In the genomic region with DNA sequence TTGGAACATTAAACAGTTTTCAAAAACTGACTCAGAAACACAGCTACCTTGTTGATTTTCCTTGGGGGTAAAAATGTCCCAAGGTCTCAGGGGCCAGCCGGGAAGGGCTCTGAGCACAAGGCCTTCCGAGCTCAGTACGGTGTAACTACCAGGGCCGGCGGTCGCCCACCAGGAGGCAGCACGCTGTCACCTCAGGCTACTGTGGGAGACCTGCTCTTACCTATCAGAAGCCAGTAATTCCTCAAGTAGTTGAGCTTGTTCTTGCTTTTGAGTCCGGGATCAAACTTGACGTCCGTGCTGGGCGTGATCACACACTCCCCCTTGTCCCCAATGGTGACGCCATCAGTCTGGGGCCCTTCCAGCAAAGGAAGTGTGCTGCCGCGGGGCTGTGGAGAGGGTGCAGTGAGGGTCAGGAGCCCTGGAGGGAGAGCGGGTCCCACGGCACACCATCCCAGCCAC, we compare ENCODE assay signal across 8 cellular contexts. TPM values are rescaled to one million over a fixed set of nuclear protein-coding genes. Genes with fewer than 3 reads are reported as not detected.
A peak's percentile ranks its signal among the peaks of the same experiment; 100 is the strongest.
DNase-seq lines count a peak whose midpoint lies in the region; ATAC-seq, FAIRE-seq and TF ChIP-seq lines count a peak whose summit lies in the region.

No MANE protein-coding gene starts in this region.

- H3K4me1 ChIP-seq in kidney (ENCODE audit: control insufficient read depth in 1 of 2, insufficient read depth in 1 of 2, low read depth in 1 of 2, low read length in 2 of 2), result peaks cover 0 to 2% of the 10 kb centered on the region in 2 donors

- peaks cover 5% of the 10 kb centered on the region for H3K9me3 Mint-ChIP-seq in T-helper 1 cell treated with Interleukin-12 subunit alpha and Interleukin-12 subunit beta and Interleukin-4 antibody, amounts not matched to agents 30 μg/mL and 1 μg/mL, for 36 hours

- intact Hi-C loops in kidney (cut with DNase I), result loop anchor here (10.0 kb wide), 1 partner anchor 71 kb away; a partner anchor contains a TSS

- H3K4me3 Mint-ChIP-seq in T-helper 1 cell treated with Interleukin-12 subunit alpha and Interleukin-12 subunit beta and Interleukin-4 antibody, amounts not matched to agents 30 μg/mL and 1 μg/mL, for 36 hours, result peak overlapping the region; percentile 8

- peaks cover 72% of the 10 kb centered on the region for H3K4me1 Mint-ChIP-seq in T-helper 1 cell treated with Interleukin-12 subunit alpha and Interleukin-12 subunit beta and Interleukin-4 antibody, amounts not matched to agents 30 μg/mL and 1 μg/mL, for 36 hours (ENCODE audit: low read depth)

- no peaks in the 10 kb centered on the region for H3K27me3 Mint-ChIP-seq in T-helper 1 cell treated with Interleukin-12 subunit alpha and Interleukin-12 subunit beta and Interleukin-4 antibody, amounts not matched to agents 30 μg/mL and 1 μg/mL, for 36 hours (ENCODE audit: low read depth)

- H3K27ac Mint-ChIP-seq in T-helper 1 cell treated with Interleukin-12 subunit alpha and Interleukin-12 subunit beta and Interleukin-4 antibody, amounts not matched to agents 30 μg/mL and 1 μg/mL, for 36 hours, result peak overlapping the region; percentile 74

- FAIRE-seq in kidney (lab: Jason Lieb, UNC), result no peak

- in situ Hi-C loops in brain microvascular endothelial cell (cut with HindIII; ENCODE audit: low pct_ligation_motif_present, low sequenced_read_pairs), result no loop called here

- peaks cover 83% of the 10 kb centered on the region for H3K36me3 Mint-ChIP-seq in T-helper 1 cell treated with Interleukin-12 subunit alpha and Interleukin-12 subunit beta and Interleukin-4 antibody, amounts not matched to agents 30 μg/mL and 1 μg/mL, for 36 hours (ENCODE audit: low read depth)

- no peak overlapping the region for H3K4me3 ChIP-seq in brain microvascular endothelial cell (ENCODE audit: low read depth, low read length)
- no peak overlapping the region for H3K4me3 ChIP-seq in kidney (ENCODE audit: low read length in 2 of 2)

- H3K36me3 ChIP-seq in brain microvascular endothelial cell (replicated peaks) (peaks cover 12% of the 10 kb centered on the region), kidney (ENCODE audit: control insufficient read depth in 1 of 2, insufficient read depth in 2 of 2, low read length in 2 of 2) (peaks cover 9 to 14% of the 10 kb centered on the region in 2 donors)

- H3K27ac ChIP-seq in brain microvascular endothelial cell, result no peak overlapping the region
- no peak overlapping the region for H3K27ac ChIP-seq in kidney (ENCODE audit: low read depth in 2 of 2, low read length in 2 of 2)

- H3K9me3 ChIP-seq in kidney (ENCODE audit: control insufficient read depth in 1 of 2, low read length in 2 of 2), result no peaks in the 10 kb centered on the region

- no peak overlapping the region for H3K9ac ChIP-seq in kidney (ENCODE audit: low read length in 2 of 2)

- DNase-seq in DMS53 (lab: John Stamatoyannopoulos, UW) (peak; percentile 33), DMS53 treated with DMSO at 0.1 percent for 48 hours (lab: John Stamatoyannopoulos, UW; ENCODE audit: unreplicated experiment) (no peak), brain microvascular endothelial cell (peak; percentile 13), kidney (peak; percentile 83), SHP77 treated with DMSO at 0.1 percent for 48 hours (lab: John Stamatoyannopoulos, UW) (no peak)
- DNase-seq in stimulated activated CD4-positive, alpha-beta T cell treated with anti-CD3 and anti-CD28 coated beads, TNF-alpha, amount 100 ng/mL, for 4 hours (ENCODE audit: low read depth in 3 of 3), result peak; percentile 21 to 40 (median 28)

- no peak for ATAC-seq in GM19324 (IDR thresholded peaks at IDR 0.05; ENCODE audit: low FRiP score, unreplicated experiment)

- TF ChIP-seq CTCF in brain microvascular endothelial cell (IDR thresholded peaks at IDR 0.05; ENCODE audit: low read depth, low read length, missing control alignments), result peak; percentile 78
- peak; percentile 53 for TF ChIP-seq CTCF in kidney (IDR thresholded peaks at IDR 0.05; ENCODE audit: borderline replicate concordance, extremely low read depth, insufficient read depth)

- no peaks in the 10 kb centered on the region for H3K27me3 ChIP-seq in brain microvascular endothelial cell (replicated peaks)

RNA-seq across cellular contexts. Expression of a gene that starts 43.4 kb away (rescaled TPM):
- total RNA-seq in kidney, result 38.8 TPM
- polyA plus RNA-seq in kidney (ENCODE audit: insufficient read depth, low read depth, low replicate concordance), result 55.8 TPM

Comparison
In these comparisons a context has a peak if more than half of its experiments do, and no peak if none do; other contexts are left out.
1. DNase-seq: peak in DMS53 (single experiment), brain microvascular endothelial cell (single experiment), kidney (single experiment) and stimulated activated CD4-positive, alpha-beta T cell treated with anti-CD3 and anti-CD28 coated beads, TNF-alpha, amount 100 ng/mL, for 4 hours (3 of 3); none in DMS53 treated with DMSO at 0.1 percent for 48 hours (single experiment) and SHP77 treated with DMSO at 0.1 percent for 48 hours (single experiment).